Comparison of ENCODE assay signal across 19 cellular contexts in the genomic region with DNA sequence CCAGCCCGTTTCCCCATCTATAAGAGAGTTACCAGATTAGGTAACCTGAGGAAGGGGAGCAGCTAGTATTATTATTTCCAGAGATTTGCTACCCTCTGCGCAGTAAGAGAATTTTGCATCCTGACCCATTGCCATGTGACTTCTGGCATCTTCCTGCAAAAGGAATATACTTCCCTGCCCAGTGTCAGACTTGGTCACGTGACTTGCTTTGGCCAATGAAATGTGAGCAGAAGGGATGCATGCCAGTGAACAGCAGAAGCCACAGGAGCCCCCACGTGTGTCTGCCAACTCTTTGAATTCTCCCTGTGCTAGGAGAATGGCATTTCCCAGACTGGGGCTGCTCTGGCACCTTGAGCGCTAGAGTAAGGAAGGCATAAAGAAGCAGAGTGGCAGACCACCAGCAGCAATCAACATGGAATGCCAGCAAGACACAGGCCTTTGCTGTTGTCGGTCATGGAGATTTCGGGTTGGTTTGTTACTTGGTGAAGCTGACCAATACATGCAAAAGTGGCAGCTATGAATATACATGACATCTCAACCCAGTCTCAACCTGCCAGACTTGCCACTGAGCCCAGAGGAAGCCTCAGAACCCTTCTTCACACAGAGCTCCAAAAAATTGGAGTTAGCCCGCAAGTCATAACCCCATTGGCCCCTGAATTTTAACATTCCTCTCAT. TPM values are rescaled to one million over a fixed set of nuclear protein-coding genes. Genes with fewer than 3 reads are reported as not detected.
"Had no signal": no experiment of that assay in that cellular context is flagged by ENCODE, and none has a peak within 500 bp of the region (broad histone marks: within the 10 kb centered on the region; RNA-seq: fewer than 3 reads in every experiment).

No MANE protein-coding gene starts in this region.

- H3K9me3 ChIP-seq: tibial artery, upper lobe of right lung had no signal

- H3K27ac ChIP-seq: heart right ventricle, tibial artery, upper lobe of right lung had no signal

- H3K4me1 ChIP-seq: tibial artery, upper lobe of right lung had no signal

- H3K27ac Mint-ChIP-seq: naive thymus-derived CD4-positive, alpha-beta T cell; nephron progenitor cell; stimulated activated effector memory CD8-positive, alpha-beta T cell treated with anti-CD3 and anti-CD28 coated beads, Interleukin-12 subunit alpha, Interleukin-12 subunit beta, amount 100 ng/mL, for 72 hours had no signal

- H3K36me3 Mint-ChIP-seq: naive thymus-derived CD4-positive, alpha-beta T cell; stimulated activated effector memory CD8-positive, alpha-beta T cell treated with anti-CD3 and anti-CD28 coated beads, Interleukin-12 subunit alpha, Interleukin-12 subunit beta, amount 100 ng/mL, for 72 hours had no signal

- ATAC-seq: esophagus mucosa; heart right ventricle; left lobe of liver; naive thymus-derived CD4-positive, alpha-beta T cell; right cardiac atrium; stimulated activated effector memory CD8-positive, alpha-beta T cell treated with anti-CD3 and anti-CD28 coated beads, Interleukin-12 subunit alpha, Interleukin-12 subunit beta, amount 100 ng/mL, for 72 hours; stimulated activated naive CD8-positive, alpha-beta T cell treated with anti-CD3 and anti-CD28 coated beads, Interleukin-15, Interleukin-2, amounts not matched to agents 100 U/mL and 50 U/mL, for 24 hours; upper lobe of right lung had no signal

- H3K9me3 Mint-ChIP-seq: naive thymus-derived CD4-positive, alpha-beta T cell; nephron progenitor cell; stimulated activated effector memory CD8-positive, alpha-beta T cell treated with anti-CD3 and anti-CD28 coated beads, Interleukin-12 subunit alpha, Interleukin-12 subunit beta, amount 100 ng/mL, for 72 hours had no signal

- DNase-seq: effector memory CD4-positive, alpha-beta T cell; heart right ventricle; hypothalamus; islet precursor cell; mammary epithelial cell; naive thymus-derived CD4-positive, alpha-beta T cell; nephron progenitor cell; right cardiac atrium; stimulated activated CD4-positive, alpha-beta T cell treated with anti-CD3 and anti-CD28 coated beads, Interleukin-4, amount 100 ng/mL, for 1 hour; stimulated activated CD8-positive, alpha-beta memory T cell treated with anti-CD3 and anti-CD28 coated beads, Interleukin-4, amount 100 ng/mL, for 48 hours; stimulated activated naive CD8-positive, alpha-beta T cell treated with anti-CD3 and anti-CD28 coated beads, Interleukin-15, Interleukin-2, amounts not matched to agents 100 U/mL and 50 U/mL, for 24 hours; tibial artery; upper lobe of right lung had no signal

- FAIRE-seq: endometrium, frontal cortex had no signal

- H3K4me1 Mint-ChIP-seq: naive thymus-derived CD4-positive, alpha-beta T cell; stimulated activated effector memory CD8-positive, alpha-beta T cell treated with anti-CD3 and anti-CD28 coated beads, Interleukin-12 subunit alpha, Interleukin-12 subunit beta, amount 100 ng/mL, for 72 hours had no signal

- H3K4me3 ChIP-seq: heart right ventricle, tibial artery, upper lobe of right lung had no signal

- H3K4me3 Mint-ChIP-seq: naive thymus-derived CD4-positive, alpha-beta T cell; nephron progenitor cell; stimulated activated effector memory CD8-positive, alpha-beta T cell treated with anti-CD3 and anti-CD28 coated beads, Interleukin-12 subunit alpha, Interleukin-12 subunit beta, amount 100 ng/mL, for 72 hours had no signal

- H3K27me3 ChIP-seq: upper lobe of right lung had no signal

- H3K36me3 ChIP-seq: tibial artery, upper lobe of right lung had no signal

RNA-seq across cellular contexts. Expression of a gene that starts 39.0 kb away (rescaled TPM):
- total RNA-seq: fibroblast of lung had no signal
- polyA plus RNA-seq: naive thymus-derived CD4-positive, alpha-beta T cell had no signal
